32 cellular contexts compared by ENCODE assay signal in genomic region chr14:77153802-77154201, GRCh38. TPM values are rescaled to one million over a fixed set of nuclear protein-coding genes. Genes with fewer than 3 reads are reported as not detected.
"Had no signal": no experiment of that assay in that cellular context is flagged by ENCODE, and none has a peak within 500 bp of the region (broad histone marks: within the 10 kb centered on the region; RNA-seq: fewer than 3 reads in every experiment).

No MANE protein-coding gene starts in this region.

- H3K9me3 ChIP-seq: ascending aorta, esophagus muscularis mucosa, gastrocnemius medialis, heart left ventricle had no signal

- H3K4me1 Mint-ChIP-seq: activated CD4-positive, alpha-beta memory T cell treated with anti-CD3 and anti-CD28 coated beads, Interleukin-2, amount 10 ng/mL, durations not matched to agents 7 days and 5 days; activated CD4-positive, alpha-beta T cell treated with anti-CD3 and anti-CD28 coated beads, Interleukin-2, amount 10 ng/mL, durations not matched to agents 7 days and 5 days; activated naive CD4-positive, alpha-beta T cell treated with anti-CD3 and anti-CD28 coated beads, Interleukin-2, amount 10 ng/mL, durations not matched to agents 7 days and 5 days; activated naive CD8-positive, alpha-beta T cell treated with anti-CD3 and anti-CD28 coated beads, Interleukin-2, amount 10 ng/mL, durations not matched to agents 7 days and 5 days; central memory CD8-positive, alpha-beta T cell had no signal

- H3K4me3 ChIP-seq: ascending aorta, esophagus muscularis mucosa, gastrocnemius medialis, heart left ventricle had no signal

- H3K27me3 ChIP-seq: ascending aorta had no signal

- H3K4me1 ChIP-seq: foreskin keratinocyte had no signal

- DNase-seq: activated CD4-positive, alpha-beta memory T cell treated with anti-CD3 and anti-CD28 coated beads, Interleukin-2, amount 10 ng/mL, durations not matched to agents 7 days and 5 days; activated CD4-positive, alpha-beta T cell treated with anti-CD3 and anti-CD28 coated beads for 1 hour; activated CD4-positive, alpha-beta T cell treated with anti-CD3 and anti-CD28 coated beads for 4 hours; activated CD4-positive, alpha-beta T cell treated with anti-CD3 and anti-CD28 coated beads, Interleukin-2, amount 10 ng/mL, durations not matched to agents 7 days and 5 days; activated CD4-positive, alpha-beta T cell treated with anti-CD3 and anti-CD28 coated beads, Interleukin-2, amount 50 U/mL, for 4 hours; activated CD8-positive, alpha-beta memory T cell treated with anti-CD3 and anti-CD28 coated beads, Interleukin-2, amount 50 U/mL, for 48 hours; activated gamma-delta T cell; activated naive CD4-positive, alpha-beta T cell; activated naive CD4-positive, alpha-beta T cell treated with anti-CD3 and anti-CD28 coated beads, Interleukin-2, amount 10 ng/mL, durations not matched to agents 7 days and 5 days; activated naive CD8-positive, alpha-beta T cell treated with anti-CD3 and anti-CD28 coated beads, Interleukin-2, amount 10 ng/mL, durations not matched to agents 7 days and 5 days; activated T-cell treated with anti-CD3 and anti-CD28 coated beads for 4 hours; activated T-cell treated with anti-CD3 and anti-CD28 coated beads, Interleukin-2, amount 50 U/mL, for 24 hours; activated T-cell treated with anti-CD3 and anti-CD28 coated beads, Interleukin-2, amount 50 U/mL, for 72 hours; brain microvascular endothelial cell; cortex of kidney; dermis blood vessel endothelial cell; effector CD4-positive, alpha-beta T cell; effector memory CD8-positive, alpha-beta T cell; erythroblast; foreskin keratinocyte; gastrocnemius medialis; glutamatergic neuron; heart left ventricle; T-helper 2 cell had no signal

- H3K4me3 Mint-ChIP-seq: activated CD4-positive, alpha-beta memory T cell treated with anti-CD3 and anti-CD28 coated beads, Interleukin-2, amount 10 ng/mL, durations not matched to agents 7 days and 5 days; activated CD4-positive, alpha-beta T cell treated with anti-CD3 and anti-CD28 coated beads, Interleukin-2, amount 10 ng/mL, durations not matched to agents 7 days and 5 days; activated naive CD4-positive, alpha-beta T cell treated with anti-CD3 and anti-CD28 coated beads, Interleukin-2, amount 10 ng/mL, durations not matched to agents 7 days and 5 days; activated naive CD8-positive, alpha-beta T cell treated with anti-CD3 and anti-CD28 coated beads, Interleukin-2, amount 10 ng/mL, durations not matched to agents 7 days and 5 days; activated T-cell treated with anti-CD3 and anti-CD28 coated beads, Interleukin-2, amount 50 U/mL, for 24 hours; activated T-cell treated with anti-CD3 and anti-CD28 coated beads, Interleukin-2, amount 50 U/mL, for 72 hours; central memory CD8-positive, alpha-beta T cell; effector memory CD8-positive, alpha-beta T cell had no signal

- FAIRE-seq: colon had no signal

- H3K27ac Mint-ChIP-seq: activated CD4-positive, alpha-beta memory T cell treated with anti-CD3 and anti-CD28 coated beads, Interleukin-2, amount 10 ng/mL, durations not matched to agents 7 days and 5 days; activated CD4-positive, alpha-beta T cell treated with anti-CD3 and anti-CD28 coated beads, Interleukin-2, amount 10 ng/mL, durations not matched to agents 7 days and 5 days; activated naive CD4-positive, alpha-beta T cell treated with anti-CD3 and anti-CD28 coated beads, Interleukin-2, amount 10 ng/mL, durations not matched to agents 7 days and 5 days; activated naive CD4-positive, alpha-beta T cell treated with anti-CD3 and anti-CD28 coated beads, Interleukin-2, amount 50 U/mL, for 72 hours; activated naive CD8-positive, alpha-beta T cell treated with anti-CD3 and anti-CD28 coated beads, Interleukin-2, amount 10 ng/mL, durations not matched to agents 7 days and 5 days; activated T-cell treated with anti-CD3 and anti-CD28 coated beads, Interleukin-2, amount 50 U/mL, for 24 hours; activated T-cell treated with anti-CD3 and anti-CD28 coated beads, Interleukin-2, amount 50 U/mL, for 72 hours; effector memory CD8-positive, alpha-beta T cell had no signal

- H3K27ac ChIP-seq: ascending aorta, brain microvascular endothelial cell, esophagus muscularis mucosa, foreskin keratinocyte, gastrocnemius medialis, heart left ventricle had no signal

- H3K36me3 ChIP-seq: ascending aorta, brain microvascular endothelial cell, esophagus muscularis mucosa, gastrocnemius medialis, heart left ventricle had no signal

- H3K36me3 Mint-ChIP-seq: activated naive CD4-positive, alpha-beta T cell treated with anti-CD3 and anti-CD28 coated beads, Interleukin-2, amount 10 ng/mL, durations not matched to agents 7 days and 5 days; activated naive CD4-positive, alpha-beta T cell treated with anti-CD3 and anti-CD28 coated beads, Interleukin-2, amount 50 U/mL, for 72 hours; activated naive CD8-positive, alpha-beta T cell treated with anti-CD3 and anti-CD28 coated beads, Interleukin-2, amount 10 ng/mL, durations not matched to agents 7 days and 5 days had no signal

- ATAC-seq: activated naive CD4-positive, alpha-beta T cell treated with anti-CD3 and anti-CD28 coated beads, Interleukin-2, amount 50 U/mL, for 72 hours; activated T-cell treated with anti-CD3 and anti-CD28 coated beads, Interleukin-2, amount 50 U/mL, for 72 hours; effector memory CD8-positive, alpha-beta T cell; foreskin keratinocyte; gastrocnemius medialis; heart left ventricle had no signal

- H3K9me3 Mint-ChIP-seq: activated CD4-positive, alpha-beta memory T cell treated with anti-CD3 and anti-CD28 coated beads, Interleukin-2, amount 10 ng/mL, durations not matched to agents 7 days and 5 days; activated CD4-positive, alpha-beta T cell treated with anti-CD3 and anti-CD28 coated beads, Interleukin-2, amount 10 ng/mL, durations not matched to agents 7 days and 5 days; activated naive CD4-positive, alpha-beta T cell treated with anti-CD3 and anti-CD28 coated beads, Interleukin-2, amount 10 ng/mL, durations not matched to agents 7 days and 5 days; activated naive CD4-positive, alpha-beta T cell treated with anti-CD3 and anti-CD28 coated beads, Interleukin-2, amount 50 U/mL, for 72 hours; activated naive CD8-positive, alpha-beta T cell treated with anti-CD3 and anti-CD28 coated beads, Interleukin-2, amount 10 ng/mL, durations not matched to agents 7 days and 5 days; activated T-cell treated with anti-CD3 and anti-CD28 coated beads, Interleukin-2, amount 50 U/mL, for 24 hours; activated T-cell treated with anti-CD3 and anti-CD28 coated beads, Interleukin-2, amount 50 U/mL, for 72 hours; central memory CD8-positive, alpha-beta T cell; effector memory CD8-positive, alpha-beta T cell had no signal

RNA-seq across cellular contexts. Expression of gene ZDHHC22, which starts 12.2 kb away (rescaled TPM):
- total RNA-seq: activated CD4-positive, alpha-beta memory T cell treated with anti-CD3 and anti-CD28 coated beads, Interleukin-2, amount 10 ng/mL, durations not matched to agents 7 days and 5 days; activated CD4-positive, alpha-beta T cell treated with anti-CD3 and anti-CD28 coated beads, Interleukin-2, amount 10 ng/mL, durations not matched to agents 7 days and 5 days; activated naive CD4-positive, alpha-beta T cell treated with anti-CD3 and anti-CD28 coated beads, Interleukin-2, amount 50 U/mL, for 72 hours; activated naive CD8-positive, alpha-beta T cell treated with anti-CD3 and anti-CD28 coated beads, Interleukin-2, amount 10 ng/mL, durations not matched to agents 7 days and 5 days; activated T-cell treated with anti-CD3 and anti-CD28 coated beads, Interleukin-2, amount 50 U/mL, for 72 hours; ascending aorta; bronchial epithelial cell; cardiac septum; dermis blood vessel endothelial cell; foreskin keratinocyte; gastrocnemius medialis; T-helper 1 cell treated with Interleukin-12 subunit alpha and Interleukin-12 subunit beta and Interleukin-4 antibody, amounts not matched to agents 30 ng/mL and 1 ng/mL, for 36 hours had no signal
- polyA plus RNA-seq: foreskin keratinocyte, heart left ventricle had no signal
